9 cellular contexts compared by ENCODE assay signal in the genomic region with DNA sequence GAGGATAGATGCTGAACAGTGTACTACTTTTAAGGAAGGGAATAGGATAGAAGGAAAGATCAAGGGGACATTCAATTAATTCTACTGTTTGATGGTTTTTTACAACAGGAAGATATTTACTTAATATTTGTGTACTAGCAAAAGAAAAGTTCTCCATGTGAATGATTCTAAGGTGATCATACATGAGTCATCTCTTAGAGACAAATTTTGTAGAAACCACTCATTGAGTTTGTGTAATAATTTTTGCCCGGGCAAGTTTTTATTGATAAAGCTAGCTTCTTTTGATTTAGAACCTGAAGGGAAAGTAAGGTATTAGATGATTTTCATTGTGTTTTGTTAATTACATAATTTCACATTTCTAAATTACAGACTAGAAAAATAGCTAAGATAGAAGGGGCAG.
"Had no signal": no experiment of that assay in that cellular context is flagged by ENCODE, and none has a peak within 500 bp of the region (broad histone marks: within the 10 kb centered on the region; RNA-seq: fewer than 3 reads in every experiment).

No MANE protein-coding gene starts in this region.

- FAIRE-seq: HTR-8/SVneo, K562 had no signal

- H3K27ac Mint-ChIP-seq: HFFc6 had no signal

- DNase-seq: GM23248, GOT3, H7, HFFc6, IMR-90 had no signal

- H3K9me3 ChIP-seq: HAP-1 had no signal

- H3K36me3 ChIP-seq: HAP-1 had no signal

- ATAC-seq: HCT116, K562 had no signal

- H3K27ac ChIP-seq: GM23248 had no signal

- H3K4me1 ChIP-seq: HAP-1 had no signal

- H3K4me3 Mint-ChIP-seq: HFFc6 had no signal

- H3K4me3 ChIP-seq: GM23248, HAP-1, K562 had no signal
